Comparison of ENCODE assay signal across 8 cellular contexts in genomic region chr1:246294263-246294662, GRCh38.
"Had no signal": no experiment of that assay in that cellular context is flagged by ENCODE, and none has a peak within 500 bp of the region (broad histone marks: within the 10 kb centered on the region; RNA-seq: fewer than 3 reads in every experiment).

No MANE protein-coding gene starts in this region.

- H3K4me3 ChIP-seq: GM23248, HAP-1 had no signal

- H3K4me3 Mint-ChIP-seq: HFFc6 had no signal

- H3K27ac Mint-ChIP-seq: HFFc6 had no signal

- H3K9me3 ChIP-seq: HAP-1 had no signal

- H3K36me3 ChIP-seq: HAP-1 had no signal

- H3K9ac ChIP-seq: GM23248 had no signal

- DNase-seq: GM23248, H7, HFFc6, IMR-90, KBM-7 had no signal

- H3K9me3 Mint-ChIP-seq: HFFc6 had no signal

- H3K27ac ChIP-seq: GM23248, HL-60 had no signal

- ATAC-seq: HCT116 had no signal

- H2AFZ ChIP-seq: GM23248 had no signal
